In genomic region chr3:191244242-191244867, GRCh38 we compare ENCODE assay signal across 1 cellular context.
TF ChIP-seq lines count a peak whose summit lies in the region.

No MANE protein-coding gene starts in this region.

TF ChIP-seq in K562, 482 proteins besides CTCF, POLR2A, EP300 and RAD21 (continued from another document):
- no peak for TF ChIP-seq ZNF143 (CRISPR knock-in tag; IDR thresholded peaks at IDR 0.05)
- TF ChIP-seq NONO (IDR thresholded peaks at IDR 0.05; ENCODE audit: low read depth in 2 of 2, low read length in 1 of 2): no peak
- no peak for TF ChIP-seq MCM3 (IDR thresholded peaks at IDR 0.05)
- no peak for TF ChIP-seq CTCFL (IDR thresholded peaks at IDR 0.05; ENCODE audit: borderline replicate concordance, insufficient read depth, low read depth, low read length, poor library complexity, severe bottlenecking)
- TF ChIP-seq ZNF253 (CRISPR knock-in tag; conservative IDR thresholded peaks at IDR 0.05): no peak
- no peak for TF ChIP-seq STAT6 (CRISPR knock-in tag; IDR thresholded peaks at IDR 0.05)
- TF ChIP-seq MAFF (IDR thresholded peaks at IDR 0.05; ENCODE audit: low read length): no peak
TF ChIP-seq in K562: peak in this region for 0.
